10 cellular contexts compared by ENCODE assay signal in genomic region chr15:40103864-40104271, GRCh38. TPM values are rescaled to one million over a fixed set of nuclear protein-coding genes. Genes with fewer than 3 reads are reported as not detected.
DNase-seq lines count a peak whose midpoint lies in the region; ATAC-seq and TF ChIP-seq lines count a peak whose summit lies in the region.
"Had no signal": no experiment of that assay in that cellular context is flagged by ENCODE, and none has a peak within 500 bp of the region (broad histone marks: within the 10 kb centered on the region; RNA-seq: fewer than 3 reads in every experiment).

No MANE protein-coding gene starts in this region.

- peak overlapping the region; percentile 41 to 93 (median 88); a peak in 19 of 22 replicates for H3K9ac ChIP-seq in BLaER1 treated with 17β-estradiol and CSF1 and Interleukin-3, amounts not matched to agents 10 nM and 100 nM
- H3K9ac ChIP-seq in parathyroid adenoma, result no peak overlapping the region

- CTCF ChIA-PET in CD8-positive, alpha-beta T cell (lab: Charles Lee), result interaction anchor here (0.5 to 13.8 kb wide), 19 partner anchors 8 to 1368 kb away, joined by 3 to 192 read pairs (median 5); partner anchors contain the start of gene SRP14
- CTCF ChIA-PET in activated naive CD4-positive, alpha-beta T cell treated with anti-CD3 and anti-CD28 coated beads for 36 hours (lab: Charles Lee), result interaction anchor here (0.7 to 14.7 kb wide), 21 partner anchors 4 to 348 kb away, joined by 3 to 189 read pairs (median 5); partner anchors contain the start of genes BMF and SRP14

- H4K20me1 ChIP-seq in BLaER1 treated with 17β-estradiol and CSF1 and Interleukin-3, amounts not matched to agents 10 nM and 100 nM, result peaks cover 0 to 60% (median 0%) of the 10 kb centered on the region in 11 experiments; a peak in 2 of 22 replicates

- no peaks in the 10 kb centered on the region for H3K36me3 Mint-ChIP-seq in CD8-positive, alpha-beta T cell
- no peaks in the 10 kb centered on the region for H3K36me3 Mint-ChIP-seq in activated naive CD4-positive, alpha-beta T cell treated with anti-CD3 and anti-CD28 coated beads for 36 hours (ENCODE audit: low read depth)

- peak overlapping the region; percentile 41 for H2AFZ ChIP-seq in parathyroid adenoma

- H3K27ac ChIP-seq in BLaER1 treated with 17β-estradiol and CSF1 and Interleukin-3, amounts not matched to agents 10 nM and 100 nM, result peak overlapping the region; percentile 49 to 94 (median 89); a peak in 20 of 22 replicates
- peak overlapping the region in 41 of 59 donors; percentile 5 to 84 (median 54) for H3K27ac ChIP-seq in dorsolateral prefrontal cortex
- H3K27ac ChIP-seq in parathyroid adenoma, result peak overlapping the region; percentile 85
- no peak overlapping the region for H3K27ac ChIP-seq in CD8-positive, alpha-beta T cell (ENCODE audit: low read depth, low read length)

- POLR2A ChIA-PET in CD8-positive, alpha-beta T cell (lab: Charles Lee), result interaction anchor here (0.9 to 1.6 kb wide), 3 partner anchors 10 to 56 kb away, joined by 3 to 5 read pairs (median 3); no protein-coding TSS in a partner anchor

- H3K4me3 ChIP-seq in BLaER1 treated with 17β-estradiol and CSF1 and Interleukin-3, amounts not matched to agents 10 nM and 100 nM, result peak overlapping the region in 8 of 10 experiments; percentile 79 to 99 (median 97); a peak in 15 of 20 replicates
- peak overlapping the region in 11 of 59 donors; percentile 1 to 37 (median 19) for H3K4me3 ChIP-seq in dorsolateral prefrontal cortex
- peak overlapping the region; percentile 19 for H3K4me3 ChIP-seq in parathyroid adenoma (ENCODE audit: low read depth, low read length)
- no peak overlapping the region for H3K4me3 ChIP-seq in CD8-positive, alpha-beta T cell (ENCODE audit: low read depth, low read length)

- H3K4me2 ChIP-seq in BLaER1 treated with 17β-estradiol and CSF1 and Interleukin-3, amounts not matched to agents 10 nM and 100 nM, result peak overlapping the region; percentile 90 to 100 (median 98)
- peak overlapping the region; percentile 71 for H3K4me2 ChIP-seq in parathyroid adenoma (ENCODE audit: low read length)

- no peaks in the 10 kb centered on the region for H3K9me3 ChIP-seq in BLaER1 treated with 17β-estradiol and CSF1 and Interleukin-3, amounts not matched to agents 10 nM and 100 nM (replicated peaks in 1 of 11)
- H3K9me3 ChIP-seq in parathyroid adenoma (ENCODE audit: control insufficient read depth, low read length), result no peaks in the 10 kb centered on the region
- H3K9me3 ChIP-seq in CD8-positive, alpha-beta T cell (ENCODE audit: low read length), result no peaks in the 10 kb centered on the region

- no peaks in the 10 kb centered on the region for H3K27me3 ChIP-seq in BLaER1 treated with 17β-estradiol and CSF1 and Interleukin-3, amounts not matched to agents 10 nM and 100 nM
- H3K27me3 ChIP-seq in dorsolateral prefrontal cortex, result no peaks in the 10 kb centered on the region
- H3K27me3 ChIP-seq in parathyroid adenoma (ENCODE audit: control insufficient read depth, insufficient read depth, low read length), result no peaks in the 10 kb centered on the region
- no peaks in the 10 kb centered on the region for H3K27me3 ChIP-seq in CD8-positive, alpha-beta T cell (ENCODE audit: insufficient read depth, low read length)

- H3K27ac Mint-ChIP-seq in CD8-positive, alpha-beta T cell, result no peak overlapping the region
- H3K27ac Mint-ChIP-seq in activated naive CD4-positive, alpha-beta T cell treated with anti-CD3 and anti-CD28 coated beads for 36 hours, result no peak overlapping the region
- H3K27ac Mint-ChIP-seq: activated CD4-positive, alpha-beta memory T cell treated with anti-CD3 and anti-CD28 coated beads, Interleukin-2, amount 10 ng/mL, durations not matched to agents 7 days and 5 days had no signal

- ATAC-seq in CD8-positive, alpha-beta T cell, result no peak

- peak in 1 of 56 donors; percentile 1 for TF ChIP-seq CTCF in dorsolateral prefrontal cortex (IDR thresholded peaks at IDR 0.05 in 54 of 56, conservative IDR thresholded peaks at IDR 0.05 in 2 of 56; ENCODE audit: low read depth in 1 of 56, partially characterized antibody in 56 of 56)
- no peak for TF ChIP-seq CTCF in parathyroid adenoma (IDR thresholded peaks at IDR 0.05)
- TF ChIP-seq CTCF in CD8-positive, alpha-beta T cell (IDR thresholded peaks at IDR 0.05), result no peak

- peaks cover 0 to 67% (median 49%) of the 10 kb centered on the region in 11 experiments; a peak in 18 of 22 replicates for H3K36me3 ChIP-seq in BLaER1 treated with 17β-estradiol and CSF1 and Interleukin-3, amounts not matched to agents 10 nM and 100 nM
- no peaks in the 10 kb centered on the region for H3K36me3 ChIP-seq in parathyroid adenoma (ENCODE audit: control insufficient read depth, insufficient read depth, low read length)
- H3K36me3 ChIP-seq in CD8-positive, alpha-beta T cell (ENCODE audit: insufficient read depth, low read length), result no peaks in the 10 kb centered on the region

- H3K4me3 Mint-ChIP-seq in CD8-positive, alpha-beta T cell, result no peak overlapping the region
- H3K4me3 Mint-ChIP-seq in activated naive CD4-positive, alpha-beta T cell treated with anti-CD3 and anti-CD28 coated beads for 36 hours, result no peak overlapping the region
- H3K4me3 Mint-ChIP-seq: activated CD4-positive, alpha-beta memory T cell treated with anti-CD3 and anti-CD28 coated beads, Interleukin-2, amount 10 ng/mL, durations not matched to agents 7 days and 5 days had no signal

- no peaks in the 10 kb centered on the region for H3K27me3 Mint-ChIP-seq in CD8-positive, alpha-beta T cell (ENCODE audit: low read depth)
- H3K27me3 Mint-ChIP-seq in activated naive CD4-positive, alpha-beta T cell treated with anti-CD3 and anti-CD28 coated beads for 36 hours (ENCODE audit: low read depth), result no peaks in the 10 kb centered on the region

- DNase-seq in NCI-H446 treated with DMSO at 0.1 percent for 48 hours (lab: John Stamatoyannopoulos, UW) (peak; percentile 61), dorsolateral prefrontal cortex (no peak), SW 1271 (lab: John Stamatoyannopoulos, UW) (no peak), activated T-cell treated with anti-CD3 and anti-CD28 coated beads for 4 hours (no peak)
- DNase-seq in CD8-positive, alpha-beta T cell, result no peak
- no peak for DNase-seq in activated naive CD4-positive, alpha-beta T cell treated with anti-CD3 and anti-CD28 coated beads for 36 hours
- DNase-seq: activated CD4-positive, alpha-beta memory T cell treated with anti-CD3 and anti-CD28 coated beads, Interleukin-2, amount 10 ng/mL, durations not matched to agents 7 days and 5 days; NCI-H1930 had no signal

- no peaks in the 10 kb centered on the region for H3K9me3 Mint-ChIP-seq in CD8-positive, alpha-beta T cell
- H3K9me3 Mint-ChIP-seq in activated naive CD4-positive, alpha-beta T cell treated with anti-CD3 and anti-CD28 coated beads for 36 hours, result no peaks in the 10 kb centered on the region
- H3K9me3 Mint-ChIP-seq: activated CD4-positive, alpha-beta memory T cell treated with anti-CD3 and anti-CD28 coated beads, Interleukin-2, amount 10 ng/mL, durations not matched to agents 7 days and 5 days had no signal

- H3K79me2 ChIP-seq in parathyroid adenoma, result no peaks in the 10 kb centered on the region

- intact Hi-C loops in dorsolateral prefrontal cortex (cut with DNase I), result loop anchor here (1.0 to 10.0 kb wide), 5 partner anchors 23 to 61 kb away; partner anchors contain the start of gene BUB1B (in 1 of the 2)
- intact Hi-C loops in CD8-positive, alpha-beta T cell (cut with DNase I, micrococcal nuclease), result loop anchor here in 1 of 2 experiments (10.0 kb wide), 1 partner anchor 169 kb away; the partner anchor contains the start of gene EIF2AK4
- intact Hi-C loops in activated naive CD4-positive, alpha-beta T cell treated with anti-CD3 and anti-CD28 coated beads for 36 hours (cut with micrococcal nuclease), result loop anchor here (2.0 kb wide), 1 partner anchor 171 kb away; no protein-coding TSS in a partner anchor

- peaks cover 83 to 96% (median 93%) of the 10 kb centered on the region in 10 experiments for H3K4me1 ChIP-seq in BLaER1 treated with 17β-estradiol and CSF1 and Interleukin-3, amounts not matched to agents 10 nM and 100 nM
- peaks cover 47% of the 10 kb centered on the region for H3K4me1 ChIP-seq in parathyroid adenoma
- peaks cover 45% of the 10 kb centered on the region for H3K4me1 ChIP-seq in CD8-positive, alpha-beta T cell (ENCODE audit: insufficient read depth, low read length)

- peaks cover 56% of the 10 kb centered on the region for H3K4me1 Mint-ChIP-seq in CD8-positive, alpha-beta T cell (ENCODE audit: low read depth)
- H3K4me1 Mint-ChIP-seq in activated naive CD4-positive, alpha-beta T cell treated with anti-CD3 and anti-CD28 coated beads for 36 hours (ENCODE audit: low read depth), result peaks cover 69% of the 10 kb centered on the region

RNA-seq across cellular contexts. Expression of gene BMF, which starts 4.8 kb away (rescaled TPM):
- total RNA-seq in dorsolateral prefrontal cortex, result 1 to 10 TPM in 117 of 120 experiments, under 1 TPM in 3; 0.89 to 7.2 (median 2.6) TPM
- total RNA-seq in CD8-positive, alpha-beta T cell, result 10 to 100 TPM in 1 of 2 experiments, 1 to 10 TPM in 1; 9.6 to 11.2 TPM
- 10 to 100 TPM in 1 of 2 experiments, 1 to 10 TPM in 1; 9.4 to 10.3 TPM for total RNA-seq in activated naive CD4-positive, alpha-beta T cell treated with anti-CD3 and anti-CD28 coated beads for 36 hours

RNA-seq across cellular contexts. Expression of gene BUB1B, which starts 57.0 kb away (rescaled TPM):
- total RNA-seq in dorsolateral prefrontal cortex, result 1 to 10 TPM in 86 of 120 experiments, under 1 TPM in 27, not detected in 7; 0.13 to 8.5 (median 1.8) TPM
- 1 to 10 TPM in 1 of 2 experiments, under 1 TPM in 1; 0.47 to 1.2 TPM for total RNA-seq in CD8-positive, alpha-beta T cell
- total RNA-seq in activated naive CD4-positive, alpha-beta T cell treated with anti-CD3 and anti-CD28 coated beads for 36 hours, result 100 to 1,000 TPM; 102 to 106 TPM

Comparison
In these comparisons a context has a peak if more than half of its experiments do, and no peak if none do; other contexts are left out.
1. RNA of gene BUB1B, which starts 57.0 kb away (total RNA-seq): 102 to 106 TPM in activated naive CD4-positive, alpha-beta T cell treated with anti-CD3 and anti-CD28 coated beads for 36 hours; 0.13 to 8.5 TPM in dorsolateral prefrontal cortex and 0.47 to 1.2 TPM in CD8-positive, alpha-beta T cell; every median in the first group is over 10 times any median in the second.